Comparison of ENCODE assay signal across 16 cellular contexts in genomic region chr4:96120206-96120605, GRCh38.
DNase-seq lines count a peak whose midpoint lies in the region; ATAC-seq and TF ChIP-seq lines count a peak whose summit lies in the region.
"Had no signal": no experiment of that assay in that cellular context is flagged by ENCODE, and none has a peak within 500 bp of the region (broad histone marks: within the 10 kb centered on the region; RNA-seq: fewer than 3 reads in every experiment).

No MANE protein-coding gene starts in this region.

- H3K27me3 Mint-ChIP-seq in HFFc6 (ENCODE audit: insufficient read depth) = peaks cover 4% of the 10 kb centered on the region
- H3K27me3 Mint-ChIP-seq: B cell, IgD-negative memory B cell had no signal

- no peak for TF ChIP-seq CTCF in NB4 (IDR thresholded peaks at IDR 0.05; ENCODE audit: low read depth, low read length)
- no peak for TF ChIP-seq CTCF in fibroblast of pulmonary artery (IDR thresholded peaks at IDR 0.05; ENCODE audit: low read length, missing control alignments)
- no peak for TF ChIP-seq CTCF in HFFc6 (IDR thresholded peaks at IDR 0.05)
- TF ChIP-seq CTCF in lower lobe of right lung (IDR thresholded peaks at IDR 0.05) = no peak

- no peak overlapping the region for H3K27ac ChIP-seq in lower lobe of right lung
- H3K27ac ChIP-seq: BLaER1 treated with 17β-estradiol and CSF1 and Interleukin-3, amounts not matched to agents 10 nM and 100 nM; GM23248 had no signal

- intact Hi-C loops in lower lobe of right lung (cut with DNase I) = no loop called here

- no peak for TF ChIP-seq POLR2A in NB4 (IDR thresholded peaks at IDR 0.05; ENCODE audit: extremely low read depth, insufficient read length)

- H3K9me3 ChIP-seq in lower lobe of right lung = no peaks in the 10 kb centered on the region

- H3K4me3 ChIP-seq in NB4 (ENCODE audit: low read depth, low read length) = no peak overlapping the region
- no peak overlapping the region for H3K4me3 ChIP-seq in fibroblast of pulmonary artery (replicated peaks; ENCODE audit: low read depth, low read length)
- no peak overlapping the region for H3K4me3 ChIP-seq in skeletal muscle cell (ENCODE audit: low read depth, low read length)
- no peak overlapping the region for H3K4me3 ChIP-seq in lower lobe of right lung
- H3K4me3 ChIP-seq: BLaER1 treated with 17β-estradiol and CSF1 and Interleukin-3, amounts not matched to agents 10 nM and 100 nM; GM23248 had no signal

- ATAC-seq in lower lobe of right lung = no peak
- ATAC-seq: CD8-positive, alpha-beta T cell had no signal

- peaks cover 51% of the 10 kb centered on the region for H3K9me3 Mint-ChIP-seq in HFFc6
- H3K9me3 Mint-ChIP-seq: CD8-positive, alpha-beta T cell had no signal

- no peak overlapping the region for H3K4me3 Mint-ChIP-seq in HFFc6
- H3K4me3 Mint-ChIP-seq: B cell; CD8-positive, alpha-beta T cell; IgD-negative memory B cell had no signal

- no peaks in the 10 kb centered on the region for H3K4me1 Mint-ChIP-seq in HFFc6 (ENCODE audit: low read depth)
- H3K4me1 Mint-ChIP-seq: B cell, IgD-negative memory B cell had no signal

- POLR2A ChIA-PET in HEK293T (lab: Yijun Ruan, JAX) = no interaction called here

- DNase-seq in NB4 (ENCODE audit: low read depth) (peak; percentile 1), astrocyte of the hippocampus (ENCODE audit: low read depth, low spot score) (peak; percentile 7), fibroblast of pulmonary artery (ENCODE audit: low read depth) (peak; percentile 41), skeletal muscle cell (ENCODE audit: low read depth) (peak; percentile 2), HFFc6 (no peak), lower lobe of right lung (no peak), HEK293T (ENCODE audit: extremely low spot score) (no peak)
- DNase-seq: Calu3; CD8-positive, alpha-beta T cell; DMS79 treated with DMSO at 0.1 percent for 48 hours; GF-D8; GM23248; HCEC 1CT had no signal

- H3K36me3 ChIP-seq in lower lobe of right lung = no peaks in the 10 kb centered on the region
- H3K36me3 ChIP-seq: BLaER1 treated with 17β-estradiol and CSF1 and Interleukin-3, amounts not matched to agents 10 nM and 100 nM had no signal

- no peaks in the 10 kb centered on the region for H3K4me1 ChIP-seq in lower lobe of right lung
- H3K4me1 ChIP-seq: BLaER1 treated with 17β-estradiol and CSF1 and Interleukin-3, amounts not matched to agents 10 nM and 100 nM had no signal

- H3K27ac Mint-ChIP-seq in HFFc6 = no peak overlapping the region
- H3K27ac Mint-ChIP-seq: B cell; CD8-positive, alpha-beta T cell; IgD-negative memory B cell had no signal

- H3K36me3 Mint-ChIP-seq in HFFc6 (ENCODE audit: low read depth) = peaks cover 4% of the 10 kb centered on the region; the same call in 1 of the 2 replicates
- H3K36me3 Mint-ChIP-seq: CD8-positive, alpha-beta T cell; IgD-negative memory B cell had no signal

- CTCF ChIA-PET in HEK293T (lab: Yijun Ruan, JAX) = no interaction called here

- H3K27me3 ChIP-seq in lower lobe of right lung (ENCODE audit: low read depth) = no peaks in the 10 kb centered on the region
- H3K27me3 ChIP-seq: BLaER1 treated with 17β-estradiol and CSF1 and Interleukin-3, amounts not matched to agents 10 nM and 100 nM had no signal

TF ChIP-seq in HEK293T, 16 proteins besides CTCF, POLR2A, EP300 and RAD21:
- TF ChIP-seq FOXK2 (IDR thresholded peaks at IDR 0.05) (no peak), LEF1 (IDR thresholded peaks at IDR 0.05; ENCODE audit: borderline replicate concordance) (no peak), FOXM1 (IDR thresholded peaks at IDR 0.05; ENCODE audit: borderline replicate concordance) (no peak)
TF ChIP-seq in HEK293T: peak in this region for 0.

Comparison
In these comparisons a context has a peak if more than half of its experiments do, and no peak if none do; other contexts are left out.
1. DNase-seq: peak in NB4 (single experiment), astrocyte of the hippocampus (single experiment), fibroblast of pulmonary artery (single experiment) and skeletal muscle cell (single experiment); none in HFFc6 (single experiment), lower lobe of right lung (single experiment) and HEK293T (single experiment).